Comparison of ENCODE assay signal across 1 cellular context in genomic region chr6:135321012-135321621, GRCh38.
TF ChIP-seq lines count a peak whose summit lies in the region.

No MANE protein-coding gene starts in this region.

TF ChIP-seq in K562, 482 proteins besides CTCF, POLR2A, EP300 and RAD21 (continued from another document):
- TF ChIP-seq SFPQ (IDR thresholded peaks at IDR 0.05; ENCODE audit: low read depth, low read length) (no peak), KLF1 (tag; IDR thresholded peaks at IDR 0.05) (no peak), ZNF764 (CRISPR knock-in tag; IDR thresholded peaks at IDR 0.05; ENCODE audit: low read depth) (no peak), NR2C1 (IDR thresholded peaks at IDR 0.05) (peak; percentile 17; the same call in 1 of the 2 replicates), NR2C1 (tag; IDR thresholded peaks at IDR 0.05) (no peak), IFI16 (CRISPR knock-in tag; IDR thresholded peaks at IDR 0.05) (no peak), MEF2A (IDR thresholded peaks at IDR 0.05; ENCODE audit: control insufficient read depth, low read depth, low read length) (no peak), ZNF274 (IDR thresholded peaks at IDR 0.05; ENCODE audit: borderline replicate concordance, low read depth, low read length) (no peak), RBM14 (IDR thresholded peaks at IDR 0.05; ENCODE audit: borderline replicate concordance, insufficient read depth, low read depth, low read length) (no peak), NRF1 (conservative IDR thresholded peaks at IDR 0.05 in 1 of 2, IDR thresholded peaks at IDR 0.05 in 1 of 2) (no peak), ZEB2 (IDR thresholded peaks at IDR 0.05) (peak; percentile 54; the same call in 1 of the 2 replicates), ZSCAN32 (CRISPR knock-in tag; IDR thresholded peaks at IDR 0.05) (no peak), MECOM (CRISPR knock-in tag; IDR thresholded peaks at IDR 0.05) (peak; percentile 18; the same call in 1 of the 2 replicates), RBM25 (IDR thresholded peaks at IDR 0.05; ENCODE audit: low read depth, low read length, severe bottlenecking) (peak; percentile 18), ZNF551 (CRISPR knock-in tag; IDR thresholded peaks at IDR 0.05) (no peak), OTX1 (CRISPR knock-in tag; IDR thresholded peaks at IDR 0.05) (no peak), ZNF224 (CRISPR knock-in tag; IDR thresholded peaks at IDR 0.05) (no peak), KDM5B (IDR thresholded peaks at IDR 0.05; ENCODE audit: insufficient replicate concordance, low read depth, low read length) (peak; percentile 36), CAMTA2 (CRISPR knock-in tag; conservative IDR thresholded peaks at IDR 0.05) (no peak), RBFOX2 (IDR thresholded peaks at IDR 0.05; ENCODE audit: low read depth, low read length) (no peak), CEBPB (tag; IDR thresholded peaks at IDR 0.05) (no peak), ZMIZ1 (IDR thresholded peaks at IDR 0.05; ENCODE audit: low read depth in 2 of 2, low read length in 2 of 2) (peak in 1 of 2 experiments; percentile 88; a peak in 2 of 4 replicates), KAT7 (CRISPR knock-in tag; IDR thresholded peaks at IDR 0.05; ENCODE audit: borderline replicate concordance) (peak; percentile 82; the same call in 1 of the 2 replicates)
- TF ChIP-seq, protein P1, sequence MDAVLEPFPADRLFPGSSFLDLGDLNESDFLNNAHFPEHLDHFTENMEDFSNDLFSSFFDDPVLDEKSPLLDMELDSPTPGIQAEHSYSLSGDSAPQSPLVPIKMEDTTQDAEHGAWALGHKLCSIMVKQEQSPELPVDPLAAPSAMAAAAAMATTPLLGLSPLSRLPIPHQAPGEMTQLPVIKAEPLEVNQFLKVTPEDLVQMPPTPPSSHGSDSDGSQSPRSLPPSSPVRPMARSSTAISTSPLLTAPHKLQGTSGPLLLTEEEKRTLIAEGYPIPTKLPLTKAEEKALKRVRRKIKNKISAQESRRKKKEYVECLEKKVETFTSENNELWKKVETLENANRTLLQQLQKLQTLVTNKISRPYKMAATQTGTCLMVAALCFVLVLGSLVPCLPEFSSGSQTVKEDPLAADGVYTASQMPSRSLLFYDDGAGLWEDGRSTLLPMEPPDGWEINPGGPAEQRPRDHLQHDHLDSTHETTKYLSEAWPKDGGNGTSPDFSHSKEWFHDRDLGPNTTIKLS (IDR thresholded peaks at IDR 0.05; ENCODE audit: borderline replicate concordance, low read depth) = no peak; the same call in 1 of the 2 replicates
- TF ChIP-seq, protein P2, sequence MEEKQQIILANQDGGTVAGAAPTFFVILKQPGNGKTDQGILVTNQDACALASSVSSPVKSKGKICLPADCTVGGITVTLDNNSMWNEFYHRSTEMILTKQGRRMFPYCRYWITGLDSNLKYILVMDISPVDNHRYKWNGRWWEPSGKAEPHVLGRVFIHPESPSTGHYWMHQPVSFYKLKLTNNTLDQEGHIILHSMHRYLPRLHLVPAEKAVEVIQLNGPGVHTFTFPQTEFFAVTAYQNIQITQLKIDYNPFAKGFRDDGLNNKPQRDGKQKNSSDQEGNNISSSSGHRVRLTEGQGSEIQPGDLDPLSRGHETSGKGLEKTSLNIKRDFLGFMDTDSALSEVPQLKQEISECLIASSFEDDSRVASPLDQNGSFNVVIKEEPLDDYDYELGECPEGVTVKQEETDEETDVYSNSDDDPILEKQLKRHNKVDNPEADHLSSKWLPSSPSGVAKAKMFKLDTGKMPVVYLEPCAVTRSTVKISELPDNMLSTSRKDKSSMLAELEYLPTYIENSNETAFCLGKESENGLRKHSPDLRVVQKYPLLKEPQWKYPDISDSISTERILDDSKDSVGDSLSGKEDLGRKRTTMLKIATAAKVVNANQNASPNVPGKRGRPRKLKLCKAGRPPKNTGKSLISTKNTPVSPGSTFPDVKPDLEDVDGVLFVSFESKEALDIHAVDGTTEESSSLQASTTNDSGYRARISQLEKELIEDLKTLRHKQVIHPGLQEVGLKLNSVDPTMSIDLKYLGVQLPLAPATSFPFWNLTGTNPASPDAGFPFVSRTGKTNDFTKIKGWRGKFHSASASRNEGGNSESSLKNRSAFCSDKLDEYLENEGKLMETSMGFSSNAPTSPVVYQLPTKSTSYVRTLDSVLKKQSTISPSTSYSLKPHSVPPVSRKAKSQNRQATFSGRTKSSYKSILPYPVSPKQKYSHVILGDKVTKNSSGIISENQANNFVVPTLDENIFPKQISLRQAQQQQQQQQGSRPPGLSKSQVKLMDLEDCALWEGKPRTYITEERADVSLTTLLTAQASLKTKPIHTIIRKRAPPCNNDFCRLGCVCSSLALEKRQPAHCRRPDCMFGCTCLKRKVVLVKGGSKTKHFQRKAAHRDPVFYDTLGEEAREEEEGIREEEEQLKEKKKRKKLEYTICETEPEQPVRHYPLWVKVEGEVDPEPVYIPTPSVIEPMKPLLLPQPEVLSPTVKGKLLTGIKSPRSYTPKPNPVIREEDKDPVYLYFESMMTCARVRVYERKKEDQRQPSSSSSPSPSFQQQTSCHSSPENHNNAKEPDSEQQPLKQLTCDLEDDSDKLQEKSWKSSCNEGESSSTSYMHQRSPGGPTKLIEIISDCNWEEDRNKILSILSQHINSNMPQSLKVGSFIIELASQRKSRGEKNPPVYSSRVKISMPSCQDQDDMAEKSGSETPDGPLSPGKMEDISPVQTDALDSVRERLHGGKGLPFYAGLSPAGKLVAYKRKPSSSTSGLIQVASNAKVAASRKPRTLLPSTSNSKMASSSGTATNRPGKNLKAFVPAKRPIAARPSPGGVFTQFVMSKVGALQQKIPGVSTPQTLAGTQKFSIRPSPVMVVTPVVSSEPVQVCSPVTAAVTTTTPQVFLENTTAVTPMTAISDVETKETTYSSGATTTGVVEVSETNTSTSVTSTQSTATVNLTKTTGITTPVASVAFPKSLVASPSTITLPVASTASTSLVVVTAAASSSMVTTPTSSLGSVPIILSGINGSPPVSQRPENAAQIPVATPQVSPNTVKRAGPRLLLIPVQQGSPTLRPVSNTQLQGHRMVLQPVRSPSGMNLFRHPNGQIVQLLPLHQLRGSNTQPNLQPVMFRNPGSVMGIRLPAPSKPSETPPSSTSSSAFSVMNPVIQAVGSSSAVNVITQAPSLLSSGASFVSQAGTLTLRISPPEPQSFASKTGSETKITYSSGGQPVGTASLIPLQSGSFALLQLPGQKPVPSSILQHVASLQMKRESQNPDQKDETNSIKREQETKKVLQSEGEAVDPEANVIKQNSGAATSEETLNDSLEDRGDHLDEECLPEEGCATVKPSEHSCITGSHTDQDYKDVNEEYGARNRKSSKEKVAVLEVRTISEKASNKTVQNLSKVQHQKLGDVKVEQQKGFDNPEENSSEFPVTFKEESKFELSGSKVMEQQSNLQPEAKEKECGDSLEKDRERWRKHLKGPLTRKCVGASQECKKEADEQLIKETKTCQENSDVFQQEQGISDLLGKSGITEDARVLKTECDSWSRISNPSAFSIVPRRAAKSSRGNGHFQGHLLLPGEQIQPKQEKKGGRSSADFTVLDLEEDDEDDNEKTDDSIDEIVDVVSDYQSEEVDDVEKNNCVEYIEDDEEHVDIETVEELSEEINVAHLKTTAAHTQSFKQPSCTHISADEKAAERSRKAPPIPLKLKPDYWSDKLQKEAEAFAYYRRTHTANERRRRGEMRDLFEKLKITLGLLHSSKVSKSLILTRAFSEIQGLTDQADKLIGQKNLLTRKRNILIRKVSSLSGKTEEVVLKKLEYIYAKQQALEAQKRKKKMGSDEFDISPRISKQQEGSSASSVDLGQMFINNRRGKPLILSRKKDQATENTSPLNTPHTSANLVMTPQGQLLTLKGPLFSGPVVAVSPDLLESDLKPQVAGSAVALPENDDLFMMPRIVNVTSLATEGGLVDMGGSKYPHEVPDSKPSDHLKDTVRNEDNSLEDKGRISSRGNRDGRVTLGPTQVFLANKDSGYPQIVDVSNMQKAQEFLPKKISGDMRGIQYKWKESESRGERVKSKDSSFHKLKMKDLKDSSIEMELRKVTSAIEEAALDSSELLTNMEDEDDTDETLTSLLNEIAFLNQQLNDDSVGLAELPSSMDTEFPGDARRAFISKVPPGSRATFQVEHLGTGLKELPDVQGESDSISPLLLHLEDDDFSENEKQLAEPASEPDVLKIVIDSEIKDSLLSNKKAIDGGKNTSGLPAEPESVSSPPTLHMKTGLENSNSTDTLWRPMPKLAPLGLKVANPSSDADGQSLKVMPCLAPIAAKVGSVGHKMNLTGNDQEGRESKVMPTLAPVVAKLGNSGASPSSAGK (IDR thresholded peaks at IDR 0.05) = no peak
- TF ChIP-seq, protein P3, sequence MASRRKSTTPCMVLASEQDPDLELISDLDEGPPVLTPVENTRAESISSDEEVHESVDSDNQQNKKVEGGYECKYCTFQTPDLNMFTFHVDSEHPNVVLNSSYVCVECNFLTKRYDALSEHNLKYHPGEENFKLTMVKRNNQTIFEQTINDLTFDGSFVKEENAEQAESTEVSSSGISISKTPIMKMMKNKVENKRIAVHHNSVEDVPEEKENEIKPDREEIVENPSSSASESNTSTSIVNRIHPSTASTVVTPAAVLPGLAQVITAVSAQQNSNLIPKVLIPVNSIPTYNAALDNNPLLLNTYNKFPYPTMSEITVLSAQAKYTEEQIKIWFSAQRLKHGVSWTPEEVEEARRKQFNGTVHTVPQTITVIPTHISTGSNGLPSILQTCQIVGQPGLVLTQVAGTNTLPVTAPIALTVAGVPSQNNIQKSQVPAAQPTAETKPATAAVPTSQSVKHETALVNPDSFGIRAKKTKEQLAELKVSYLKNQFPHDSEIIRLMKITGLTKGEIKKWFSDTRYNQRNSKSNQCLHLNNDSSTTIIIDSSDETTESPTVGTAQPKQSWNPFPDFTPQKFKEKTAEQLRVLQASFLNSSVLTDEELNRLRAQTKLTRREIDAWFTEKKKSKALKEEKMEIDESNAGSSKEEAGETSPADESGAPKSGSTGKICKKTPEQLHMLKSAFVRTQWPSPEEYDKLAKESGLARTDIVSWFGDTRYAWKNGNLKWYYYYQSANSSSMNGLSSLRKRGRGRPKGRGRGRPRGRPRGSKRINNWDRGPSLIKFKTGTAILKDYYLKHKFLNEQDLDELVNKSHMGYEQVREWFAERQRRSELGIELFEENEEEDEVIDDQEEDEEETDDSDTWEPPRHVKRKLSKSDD (conservative IDR thresholded peaks at IDR 0.05; ENCODE audit: low read length) = no peak
- TF ChIP-seq, protein P4, sequence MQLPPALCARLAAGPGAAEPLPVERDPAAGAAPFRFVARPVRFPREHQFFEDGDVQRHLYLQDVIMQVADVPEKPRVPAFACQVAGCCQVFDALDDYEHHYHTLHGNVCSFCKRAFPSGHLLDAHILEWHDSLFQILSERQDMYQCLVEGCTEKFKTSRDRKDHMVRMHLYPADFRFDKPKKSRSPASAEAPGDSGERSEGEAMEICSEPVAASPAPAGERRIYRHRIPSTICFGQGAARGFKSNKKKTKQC (CRISPR knock-in tag; IDR thresholded peaks at IDR 0.05) = no peak
- TF ChIP-seq, protein P5, sequence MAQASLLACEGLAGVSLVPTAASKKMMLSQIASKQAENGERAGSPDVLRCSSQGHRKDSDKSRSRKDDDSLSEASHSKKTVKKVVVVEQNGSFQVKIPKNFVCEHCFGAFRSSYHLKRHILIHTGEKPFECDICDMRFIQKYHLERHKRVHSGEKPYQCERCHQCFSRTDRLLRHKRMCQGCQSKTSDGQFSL (CRISPR knock-in tag; IDR thresholded peaks at IDR 0.05) = no peak
- TF ChIP-seq, protein P5 (tag; IDR thresholded peaks at IDR 0.05) = no peak
